16 cellular contexts compared by ENCODE assay signal in the genomic region with DNA sequence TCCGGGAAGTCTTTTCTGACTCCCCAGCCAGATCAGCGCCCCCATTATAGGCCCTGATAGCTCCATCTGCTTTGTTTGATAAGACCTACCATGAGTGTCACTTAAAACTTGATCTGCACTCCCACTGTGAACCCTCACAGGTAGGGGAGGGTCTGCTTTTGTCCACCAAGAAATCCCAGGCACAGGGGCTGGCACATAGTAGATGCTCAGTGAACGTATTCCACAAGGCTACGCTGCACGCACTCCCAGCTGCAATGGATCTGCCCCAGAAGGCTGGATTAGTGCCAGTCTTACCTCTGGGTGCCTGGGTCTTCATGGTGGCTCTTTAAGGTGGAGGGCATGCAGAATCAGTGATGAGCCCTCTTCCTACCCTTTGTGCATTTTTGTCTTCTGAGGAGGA.
"Had no signal": no experiment of that assay in that cellular context is flagged by ENCODE, and none has a peak within 500 bp of the region (broad histone marks: within the 10 kb centered on the region; RNA-seq: fewer than 3 reads in every experiment).

No MANE protein-coding gene starts in this region.

- ATAC-seq: gastroesophageal sphincter, T-cell had no signal

- H3K36me3 ChIP-seq: gastroesophageal sphincter, transverse colon had no signal

- H3K9ac ChIP-seq: SK-N-SH had no signal

- H3K9me2 ChIP-seq: SK-N-SH had no signal

- H3K9me3 ChIP-seq: gastroesophageal sphincter, SK-N-SH, transverse colon had no signal

- H3K4me3 ChIP-seq: gastroesophageal sphincter, skin epidermis, transverse colon had no signal

- H3K27ac ChIP-seq: epithelial cell of prostate, gastroesophageal sphincter, skin epidermis, transverse colon had no signal

- DNase-seq: activated CD4-positive, CD25-positive, alpha-beta regulatory T cell treated with anti-CD3 and anti-CD28 coated beads, Interleukin-2, amount 50 U/mL, for 72 hours; activated effector memory CD4-positive, alpha-beta T cell treated with anti-CD3 and anti-CD28 coated beads, Interleukin-2, amount 50 U/mL, for 16 hours; amniotic stem cell; effector memory CD4-positive, alpha-beta T cell; mammary epithelial cell; naive B cell; stimulated activated CD4-positive, alpha-beta T cell treated with anti-CD3 and anti-CD28 coated beads, Interleukin-15, amount 100 ng/mL, for 24 hours; stimulated activated CD4-positive, alpha-beta T cell treated with anti-CD3 and anti-CD28 coated beads, Interleukin-4, amount 100 ng/mL, for 1 hour; stimulated activated naive CD4-positive, alpha-beta T cell; T-helper 9 cell; transverse colon had no signal

- H3K4me1 ChIP-seq: transverse colon had no signal

- H3K4me2 ChIP-seq: SK-N-SH had no signal
